2 cellular contexts compared by ENCODE assay signal in the genomic region with DNA sequence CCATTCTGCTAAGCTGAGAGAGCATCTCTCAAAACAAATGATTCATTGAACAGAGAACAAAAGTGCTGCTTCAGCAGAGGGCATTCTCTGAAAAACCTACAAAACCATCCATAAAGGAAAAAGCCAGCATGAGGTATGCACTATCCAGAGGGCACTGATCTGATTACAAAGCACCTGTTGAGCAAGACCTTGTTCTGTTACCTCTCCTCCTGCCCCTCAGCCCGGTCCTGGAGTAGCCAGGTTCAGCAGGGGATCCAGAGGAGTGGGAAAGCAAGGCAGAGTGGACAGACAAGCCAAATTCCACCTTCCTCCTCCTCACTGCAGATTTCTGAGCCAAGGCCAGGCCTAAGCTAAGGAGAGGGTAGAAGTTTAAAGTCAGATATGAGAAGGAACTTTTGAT.
TF ChIP-seq lines count a peak whose summit lies in the region.

No MANE protein-coding gene starts in this region.

TF ChIP-seq in IMR-90, 13 proteins besides CTCF, POLR2A, EP300 and RAD21:
- no peak for TF ChIP-seq RCOR1 (IDR thresholded peaks at IDR 0.05; ENCODE audit: insufficient replicate concordance, low read length)
- no peak for TF ChIP-seq MXI1 (IDR thresholded peaks at IDR 0.05; ENCODE audit: borderline replicate concordance, low read depth, low read length)
- no peak for TF ChIP-seq MAZ (IDR thresholded peaks at IDR 0.05; ENCODE audit: borderline replicate concordance, low read depth, low read length)
- TF ChIP-seq RFX5 (IDR thresholded peaks at IDR 0.05; ENCODE audit: low read depth, low read length) = no peak
- peak; percentile 44 for TF ChIP-seq MAFK (IDR thresholded peaks at IDR 0.05; ENCODE audit: low read depth, low read length)

TF ChIP-seq in H1, 55 proteins besides CTCF, POLR2A, EP300 and RAD21:
- TF ChIP-seq MAFK (IDR thresholded peaks at IDR 0.05; ENCODE audit: low read depth, low read length) = no peak
- TF ChIP-seq BACH1 (IDR thresholded peaks at IDR 0.05; ENCODE audit: low read length) = no peak
- TF ChIP-seq SIX5 (IDR thresholded peaks at IDR 0.05; ENCODE audit: low read depth, low read length) = no peak
- no peak for TF ChIP-seq EZH2 (IDR thresholded peaks at IDR 0.05; ENCODE audit: low read depth, low read length, severe bottlenecking)
